In the genomic region with DNA sequence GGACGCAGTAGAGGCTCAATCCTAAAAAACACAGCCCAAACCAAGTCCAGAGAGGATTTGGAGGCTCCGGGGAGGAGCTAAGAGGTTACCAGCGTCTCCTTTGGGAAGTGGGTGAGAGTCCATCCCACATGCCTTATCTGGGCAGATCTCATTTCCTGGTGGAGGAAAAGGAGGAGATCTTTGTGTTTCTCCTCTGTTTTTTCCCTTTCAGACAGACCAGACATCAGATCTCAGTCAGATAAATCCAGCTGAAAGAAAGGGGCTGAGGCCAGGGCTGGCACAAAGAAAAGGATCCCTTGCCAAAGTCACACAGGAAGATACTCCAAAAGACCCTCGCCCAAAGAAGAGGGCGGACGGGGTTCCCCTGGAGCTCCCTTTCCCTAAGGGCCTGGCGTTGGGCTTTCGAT, we compare ENCODE assay signal across 9 cellular contexts. TPM values are rescaled to one million over a fixed set of nuclear protein-coding genes. Genes with fewer than 3 reads are reported as not detected.
DNase-seq lines count a peak whose midpoint lies in the region; ATAC-seq and TF ChIP-seq lines count a peak whose summit lies in the region.
"Had no signal": no experiment of that assay in that cellular context is flagged by ENCODE, and none has a peak within 500 bp of the region (broad histone marks: within the 10 kb centered on the region; RNA-seq: fewer than 3 reads in every experiment).

No MANE protein-coding gene starts in this region.

- H3K4me3 ChIP-seq in BLaER1 (peak overlapping the region; percentile 74; the same call in 1 of the 2 replicates), ovary (no peak overlapping the region)

- H3K9ac ChIP-seq in BLaER1, result no peak overlapping the region; the same call in 1 of the 2 replicates

- peak overlapping the region; percentile 78 for H3K4me2 ChIP-seq in BLaER1

- TF ChIP-seq EP300 in ovary (IDR thresholded peaks at IDR 0.05), result no peak

- no peaks in the 10 kb centered on the region for H3K36me3 ChIP-seq in BLaER1
- H3K36me3 ChIP-seq in ovary, result no peaks in the 10 kb centered on the region

- WGBS in ovary, 3 donors, result 52 to 63% (median 54%) methylated on average over 8 of the region's 8 CpGs

- peaks cover 13% of the 10 kb centered on the region for H3K4me1 ChIP-seq in BLaER1
- peaks cover 14% of the 10 kb centered on the region for H3K4me1 ChIP-seq in foreskin keratinocyte
- peaks cover 11% of the 10 kb centered on the region for H3K4me1 ChIP-seq in ovary (ENCODE audit: insufficient read depth)

- no peak for TF ChIP-seq POLR2A in ovary (IDR thresholded peaks at IDR 0.05)
- no peak for TF ChIP-seq POLR2A in erythroblast (IDR thresholded peaks at IDR 0.05; ENCODE audit: low read length)

- DNase-seq in foreskin keratinocyte, result no peak
- DNase-seq in ovary, result peak in 1 of 5 donors; percentile 41
- no peak for DNase-seq in ureter (ENCODE audit: low spot score)
- no peak for DNase-seq in erythroblast (lab: John Stamatoyannopoulos, UW)
- no peak for DNase-seq in NCI-H510A (lab: John Stamatoyannopoulos, UW)
- DNase-seq: stimulated activated CD4-positive, alpha-beta T cell treated with anti-CD3 and anti-CD28 coated beads, Interleukin-4, amount 100 ng/mL, for 24 hours had no signal

- no peaks in the 10 kb centered on the region for H4K20me1 ChIP-seq in BLaER1

- ATAC-seq in foreskin keratinocyte (no peak), GM21576 (IDR thresholded peaks at IDR 0.05; ENCODE audit: unreplicated experiment) (no peak)

- H3K27me3 ChIP-seq in BLaER1 (no peaks in the 10 kb centered on the region), foreskin keratinocyte (no peaks in the 10 kb centered on the region), ovary (no peaks in the 10 kb centered on the region)

- H3K9me3 ChIP-seq in BLaER1, result no peaks in the 10 kb centered on the region
- no peaks in the 10 kb centered on the region for H3K9me3 ChIP-seq in ovary

- H3K27ac ChIP-seq in BLaER1 (no peak overlapping the region), foreskin keratinocyte (peak overlapping the region; percentile 99), ovary (peak overlapping the region; percentile 76 to 95)

- TF ChIP-seq CTCF in foreskin keratinocyte (conservative IDR thresholded peaks at IDR 0.05) (no peak), ovary (IDR thresholded peaks at IDR 0.05) (no peak)

- intact Hi-C loops in ovary (cut with DNase I), result loop anchor here in 2 of 4 donors (5.0 to 10.0 kb wide), 2 partner anchors 98 to 101 kb away; no protein-coding TSS in a partner anchor

TF ChIP-seq in PFSK-1, 5 proteins besides CTCF, POLR2A, EP300 and RAD21:
- no peak for TF ChIP-seq POLR2AphosphoS5 (IDR thresholded peaks at IDR 0.05; ENCODE audit: low read depth, low read length)
- no peak for TF ChIP-seq TAF1 (IDR thresholded peaks at IDR 0.05; ENCODE audit: borderline replicate concordance, insufficient read depth, low read length)
- TF ChIP-seq SIN3A (IDR thresholded peaks at IDR 0.05; ENCODE audit: borderline replicate concordance, insufficient read depth, low read length), result 0 out of 2 replicates have a peak, but pooled peaks have one; percentile 12
TF ChIP-seq in PFSK-1: peak in this region for 1.

RNA-seq across cellular contexts. Expression of a gene that starts 58.3 kb away (rescaled TPM):
- polyA plus RNA-seq in PFSK-1 (2012; ENCODE audit: insufficient read length, low read depth), result 60.5 TPM
- 21.3 and 28.2 TPM in 2 replicates for total RNA-seq in foreskin keratinocyte
- 30.3 and 34.1 TPM in 2 replicates for polyA plus RNA-seq in foreskin keratinocyte
- 10 to 100 TPM; 14.2 to 37.3 (median 18.4) TPM for total RNA-seq in ovary
- 10 to 100 TPM in 1 of 2 donors, not detected in 1; 15.4 TPM for polyA plus RNA-seq in ovary
- total RNA-seq in ureter, result 34.6 TPM
